ENCODE assay signal across 15 cellular contexts in genomic region chr5:22560115-22560514, GRCh38.
DNase-seq lines count a peak whose midpoint lies in the region; FAIRE-seq and TF ChIP-seq lines count a peak whose summit lies in the region.
"Had no signal": no experiment of that assay in that cellular context is flagged by ENCODE, and none has a peak within 500 bp of the region (broad histone marks: within the 10 kb centered on the region; RNA-seq: fewer than 3 reads in every experiment).

No MANE protein-coding gene starts in this region.

- H3K9me3 ChIP-seq in AG04450 (ENCODE audit: control insufficient read depth, insufficient read depth, low read length) (no peaks in the 10 kb centered on the region), Karpas-422 (ENCODE audit: low read length) (no peaks in the 10 kb centered on the region)
- H3K9me3 ChIP-seq: BLaER1 treated with 17β-estradiol and CSF1 and Interleukin-3, amounts not matched to agents 10 nM and 100 nM had no signal

- POLR2A ChIA-PET in AG04450 (lab: Yijun Ruan, JAX): no interaction called here

- H3K9me2 ChIP-seq in Karpas-422 (replicated peaks; ENCODE audit: insufficient read depth, low read length): no peaks in the 10 kb centered on the region

- H2AFZ ChIP-seq in Karpas-422 (ENCODE audit: low read length): no peak overlapping the region

- no peaks in the 10 kb centered on the region for H3K36me3 ChIP-seq in Karpas-422 (ENCODE audit: insufficient read depth, low read length)
- H3K36me3 ChIP-seq: BLaER1 treated with 17β-estradiol and CSF1 and Interleukin-3, amounts not matched to agents 10 nM and 100 nM had no signal

- no peaks in the 10 kb centered on the region for H3K4me1 ChIP-seq in Karpas-422 (ENCODE audit: low read length)
- H3K4me1 ChIP-seq: BLaER1 treated with 17β-estradiol and CSF1 and Interleukin-3, amounts not matched to agents 10 nM and 100 nM had no signal

- no peak overlapping the region for H3K27ac ChIP-seq in AG04450 (ENCODE audit: low read depth, low read length)
- no peak overlapping the region for H3K27ac ChIP-seq in Karpas-422 (ENCODE audit: low read length)
- H3K27ac ChIP-seq: BLaER1 treated with 17β-estradiol and CSF1 and Interleukin-3, amounts not matched to agents 10 nM and 100 nM had no signal

- H3K79me2 ChIP-seq in Karpas-422 (ENCODE audit: low read length): no peaks in the 10 kb centered on the region

- TF ChIP-seq CTCF in AG04450 (IDR thresholded peaks at IDR 0.05; ENCODE audit: low read depth, low read length) (no peak), foreskin fibroblast (IDR thresholded peaks at IDR 0.05; ENCODE audit: low read depth, low read length) (no peak), GM10266 (IDR thresholded peaks at IDR 0.05; ENCODE audit: control insufficient read depth, insufficient read depth, low read depth, missing control alignments) (no peak)

- CTCF ChIA-PET in AG04450 (lab: Charles Lee): no interaction called here

- no peaks in the 10 kb centered on the region for H4K20me1 ChIP-seq in Karpas-422 (ENCODE audit: insufficient read depth, low read depth, low read length)
- H4K20me1 ChIP-seq: BLaER1 treated with 17β-estradiol and CSF1 and Interleukin-3, amounts not matched to agents 10 nM and 100 nM had no signal

- FAIRE-seq in HTR-8/SVneo (lab: Jason Lieb, UNC): peak; percentile 89
- FAIRE-seq: GM12891 had no signal

- no peak overlapping the region for H3K4me2 ChIP-seq in Karpas-422 (ENCODE audit: low read depth, low read length, poor library complexity, severe bottlenecking)
- H3K4me2 ChIP-seq: BLaER1 treated with 17β-estradiol and CSF1 and Interleukin-3, amounts not matched to agents 10 nM and 100 nM had no signal

- H3K4me3 ChIP-seq in AG04450 (ENCODE audit: low read depth, low read length) (no peak overlapping the region), foreskin fibroblast (ENCODE audit: low read depth in 1 of 2, low read length in 2 of 2) (no peak overlapping the region), Karpas-422 (ENCODE audit: low read length) (no peak overlapping the region)
- H3K4me3 ChIP-seq: BLaER1 treated with 17β-estradiol and CSF1 and Interleukin-3, amounts not matched to agents 10 nM and 100 nM had no signal

- H3K9ac ChIP-seq in Karpas-422 (ENCODE audit: low read length): no peak overlapping the region
- H3K9ac ChIP-seq: BLaER1 treated with 17β-estradiol and CSF1 and Interleukin-3, amounts not matched to agents 10 nM and 100 nM had no signal

- DNase-seq in AG04450 (ENCODE audit: low read depth, low spot score) (peak; percentile 89), HTR-8/SVneo (ENCODE audit: insufficient read length, low spot score) (peak; percentile 38), amniotic epithelial cell (ENCODE audit: low read depth) (peak; percentile 97), foreskin fibroblast (peak; percentile 3 to 5), Karpas-422 (no peak), DMS 273 treated with DMSO at 0.1 percent for 48 hours (lab: John Stamatoyannopoulos, UW) (no peak), NCI-H2107 (lab: John Stamatoyannopoulos, UW) (no peak), GM10266 (ENCODE audit: extremely low spot score) (no peak)
- DNase-seq: activated naive CD8-positive, alpha-beta T cell treated with anti-CD3 and anti-CD28 coated beads, Interleukin-2, amount 10 ng/mL, durations not matched to agents 7 days and 5 days; DND-41; natural killer cell; NCI-H1694; stimulated activated naive CD8-positive, alpha-beta T cell treated with anti-CD3 and anti-CD28 coated beads, Interleukin-15, Interleukin-2, amounts not matched to agents 100 U/mL and 50 U/mL, for 24 hours had no signal

- H3K27me3 ChIP-seq in AG04450 (ENCODE audit: control insufficient read depth, insufficient read depth, low read length) (no peaks in the 10 kb centered on the region), Karpas-422 (ENCODE audit: low read length) (no peaks in the 10 kb centered on the region)
- H3K27me3 ChIP-seq: BLaER1 treated with 17β-estradiol and CSF1 and Interleukin-3, amounts not matched to agents 10 nM and 100 nM had no signal

Comparison
In these comparisons a context has a peak if more than half of its experiments do, and no peak if none do; other contexts are left out.
1. DNase-seq: peak in AG04450 (single experiment), HTR-8/SVneo (single experiment), amniotic epithelial cell (single experiment) and foreskin fibroblast (2 of 2); none in Karpas-422 (single experiment), DMS 273 treated with DMSO at 0.1 percent for 48 hours (single experiment), NCI-H2107 (single experiment) and GM10266 (single experiment).